Comparison of ENCODE assay signal across 18 cellular contexts in the genomic region with DNA sequence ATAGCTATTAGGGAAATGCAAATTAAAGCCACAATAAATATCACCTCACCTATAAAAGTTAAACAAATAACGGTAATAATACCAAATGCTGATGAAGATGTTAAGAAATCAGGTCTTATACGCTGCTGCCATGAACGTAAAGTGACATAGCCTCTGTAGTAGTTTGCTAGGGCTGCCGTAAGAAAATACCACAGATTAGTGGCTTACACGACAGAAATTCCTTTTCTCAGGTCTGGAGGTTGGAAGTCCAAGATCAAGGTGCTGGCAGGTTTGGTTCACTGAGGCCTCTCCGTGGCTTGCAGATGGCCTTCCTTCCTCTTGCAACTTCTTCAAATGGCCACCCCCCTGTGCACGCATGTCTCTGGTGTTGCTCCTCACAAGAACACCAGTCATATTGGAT. TPM values are rescaled to one million over a fixed set of nuclear protein-coding genes. Genes with fewer than 3 reads are reported as not detected.
DNase-seq lines count a peak whose midpoint lies in the region; ATAC-seq and TF ChIP-seq lines count a peak whose summit lies in the region.
"Had no signal": no experiment of that assay in that cellular context is flagged by ENCODE, and none has a peak within 500 bp of the region (broad histone marks: within the 10 kb centered on the region; RNA-seq: fewer than 3 reads in every experiment).

No MANE protein-coding gene starts in this region.

- intact Hi-C loops in lower leg skin (cut with DNase I; ENCODE audit: low total_unique reads), result no loop called here

- no peaks in the 10 kb centered on the region for H3K9me3 Mint-ChIP-seq in WTC11
- no peaks in the 10 kb centered on the region for H3K9me3 Mint-ChIP-seq in activated CD4-positive, alpha-beta memory T cell treated with anti-CD3 and anti-CD28 coated beads, Interleukin-2, amount 10 ng/mL, durations not matched to agents 7 days and 5 days
- H3K9me3 Mint-ChIP-seq: CD8-positive, alpha-beta memory T cell had no signal

- no peaks in the 10 kb centered on the region for H3K27me3 Mint-ChIP-seq in WTC11 (ENCODE audit: low read depth)
- no peaks in the 10 kb centered on the region for H3K27me3 Mint-ChIP-seq in activated CD4-positive, alpha-beta memory T cell treated with anti-CD3 and anti-CD28 coated beads, Interleukin-2, amount 10 ng/mL, durations not matched to agents 7 days and 5 days
- H3K27me3 Mint-ChIP-seq: CD8-positive, alpha-beta memory T cell had no signal

- TF ChIP-seq CTCF in HEK293 (tag by site-specific recombination; IDR thresholded peaks at IDR 0.05), result no peak
- no peak for TF ChIP-seq CTCF in WTC11 (IDR thresholded peaks at IDR 0.05)
- no peak for TF ChIP-seq CTCF in lower leg skin (IDR thresholded peaks at IDR 0.05)

- peak overlapping the region; percentile 36; the same call in 1 of the 2 replicates for H3K27ac Mint-ChIP-seq in WTC11
- H3K27ac Mint-ChIP-seq in activated CD4-positive, alpha-beta memory T cell treated with anti-CD3 and anti-CD28 coated beads, Interleukin-2, amount 10 ng/mL, durations not matched to agents 7 days and 5 days, result no peak overlapping the region
- H3K27ac Mint-ChIP-seq: CD4-positive, CD25-positive, alpha-beta regulatory T cell had no signal

- no peak overlapping the region for H3K4me2 ChIP-seq in trophoblast cell (ENCODE audit: low read length)

- no peak overlapping the region for H3K18ac ChIP-seq in trophoblast cell (ENCODE audit: low read length)

- no peak overlapping the region for H2BK5ac ChIP-seq in trophoblast cell (ENCODE audit: low read depth, low read length, poor library complexity)

- no CpG with 5 or more reads among the region's 7 CpGs for WGBS in trophoblast cell (ENCODE audit: extremely low coverage, insufficient coverage, insufficient read length)
- 81 to 85% methylated on average over 7 of the region's 7 CpGs for WGBS in lower leg skin, 2 donors

- no peak overlapping the region for H4K91ac ChIP-seq in trophoblast cell (ENCODE audit: low read depth, low read length)

- peaks cover 56 to 69% of the 10 kb centered on the region in 2 experiments for H3K36me3 ChIP-seq in HEK293 (ENCODE audit: control insufficient read depth in 2 of 2, insufficient read depth in 1 of 2, low read length in 2 of 2)
- H3K36me3 ChIP-seq in trophoblast cell (ENCODE audit: control insufficient read depth in 1 of 2, insufficient read depth in 2 of 2, low read length in 2 of 2), result peaks cover 0 to 4% of the 10 kb centered on the region in 2 experiments
- H3K36me3 ChIP-seq: BE2C had no signal

- DNase-seq in CMK (ENCODE audit: low read depth) (peak; percentile 17), WTC11 (ENCODE audit: low spot score) (no peak), trophoblast cell (peak; percentile 12 to 62), D341Med (ENCODE audit: low spot score) (no peak), Ammon's horn (ENCODE audit: low spot score) (no peak), lower leg skin (ENCODE audit: low spot score in 2 of 2) (no peak)
- DNase-seq in activated CD4-positive, alpha-beta memory T cell treated with anti-CD3 and anti-CD28 coated beads, Interleukin-2, amount 10 ng/mL, durations not matched to agents 7 days and 5 days, result no peak
- DNase-seq: BE2C; C1 segment of cervical spinal cord; Caco-2; CD4-positive, CD25-positive, alpha-beta regulatory T cell; CD8-positive, alpha-beta memory T cell; DMS153; DMS79; GDM1; GOT3; H7 had no signal

- no peaks in the 10 kb centered on the region for H3K9me3 ChIP-seq in HEK293 (ENCODE audit: control insufficient read depth, insufficient read depth, low read depth, low read length)
- H3K9me3 ChIP-seq in trophoblast cell (ENCODE audit: insufficient read depth, low read depth, low read length), result no peaks in the 10 kb centered on the region
- H3K9me3 ChIP-seq: BE2C, Caco-2 had no signal

- no peak for ATAC-seq in WTC11

- H3K79me1 ChIP-seq in trophoblast cell (ENCODE audit: low read length), result no peaks in the 10 kb centered on the region

- H4K8ac ChIP-seq in trophoblast cell (ENCODE audit: low read depth, low read length), result no peak overlapping the region

- H3K27ac ChIP-seq in HEK293 (ENCODE audit: extremely low read depth, low read depth, low read length) (no peak overlapping the region), trophoblast cell (ENCODE audit: low read depth, low read length) (no peak overlapping the region)

- no peaks in the 10 kb centered on the region for H3K79me2 ChIP-seq in trophoblast cell (ENCODE audit: control insufficient read depth, insufficient read depth, low read length, poor library complexity)

- H2AK5ac ChIP-seq in trophoblast cell (ENCODE audit: low read length), result no peak overlapping the region

- CTCF ChIA-PET in HEK293 (lab: Yijun Ruan, JAX) (interaction anchor here (1.1 kb wide), 1 partner anchor 54 kb away, joined by 5 read pairs; no protein-coding TSS in a partner anchor), WTC11 (lab: Charles Lee) (no interaction called here)
- CTCF ChIA-PET in activated CD4-positive, alpha-beta memory T cell treated with anti-CD3 and anti-CD28 coated beads, Interleukin-2, amount 10 ng/mL, durations not matched to agents 7 days and 5 days (lab: Charles Lee), result interaction anchor here (0.7 to 1.1 kb wide), 2 partner anchors 21 to 88 kb away, joined by 3 to 4 read pairs; no protein-coding TSS in a partner anchor

- H3K4me1 Mint-ChIP-seq in WTC11, result no peaks in the 10 kb centered on the region
- peaks cover 9% of the 10 kb centered on the region for H3K4me1 Mint-ChIP-seq in activated CD4-positive, alpha-beta memory T cell treated with anti-CD3 and anti-CD28 coated beads, Interleukin-2, amount 10 ng/mL, durations not matched to agents 7 days and 5 days

- no peak overlapping the region for H3K23ac ChIP-seq in trophoblast cell (ENCODE audit: low read length)

- H3K4me1 ChIP-seq in HEK293 (ENCODE audit: control insufficient read depth, insufficient read depth, low read length) (no peaks in the 10 kb centered on the region), trophoblast cell (ENCODE audit: control insufficient read depth in 1 of 2, insufficient read depth in 2 of 2, low read length in 2 of 2) (no peaks in the 10 kb centered on the region)
- H3K4me1 ChIP-seq: BE2C, Caco-2 had no signal

- H3K9ac ChIP-seq in trophoblast cell (ENCODE audit: low read length), result no peak overlapping the region

- H3K27me3 ChIP-seq in trophoblast cell (ENCODE audit: insufficient read depth, low read length), result no peaks in the 10 kb centered on the region

- no peak for TF ChIP-seq POLR2A in lower leg skin (IDR thresholded peaks at IDR 0.05)

- H3K14ac ChIP-seq in trophoblast cell (ENCODE audit: low read length), result no peak overlapping the region

- H2AFZ ChIP-seq in trophoblast cell (ENCODE audit: insufficient read depth, low read length, poor library complexity), result no peak overlapping the region

- H4K12ac ChIP-seq in trophoblast cell (ENCODE audit: low read depth, low read length), result no peak overlapping the region

- no peak overlapping the region for H3K4me3 Mint-ChIP-seq in WTC11
- no peak overlapping the region for H3K4me3 Mint-ChIP-seq in activated CD4-positive, alpha-beta memory T cell treated with anti-CD3 and anti-CD28 coated beads, Interleukin-2, amount 10 ng/mL, durations not matched to agents 7 days and 5 days
- H3K4me3 Mint-ChIP-seq: CD4-positive, CD25-positive, alpha-beta regulatory T cell; CD8-positive, alpha-beta memory T cell had no signal

- no peak overlapping the region for H2BK120ac ChIP-seq in trophoblast cell (ENCODE audit: insufficient read depth, low read length, poor library complexity)

- no peak overlapping the region for H3K4me3 ChIP-seq in HEK293 (ENCODE audit: low read depth, low read length)
- no peak overlapping the region for H3K4me3 ChIP-seq in trophoblast cell (ENCODE audit: low read depth, low read length)
- H3K4me3 ChIP-seq in lower leg skin (ENCODE audit: low read depth, poor library complexity, severe bottlenecking), result no peak overlapping the region

- no peak overlapping the region for H2BK12ac ChIP-seq in trophoblast cell (ENCODE audit: low read length)

- H3K36me3 Mint-ChIP-seq in WTC11, result peaks cover 22% of the 10 kb centered on the region
- peaks cover 16% of the 10 kb centered on the region for H3K36me3 Mint-ChIP-seq in activated CD4-positive, alpha-beta memory T cell treated with anti-CD3 and anti-CD28 coated beads, Interleukin-2, amount 10 ng/mL, durations not matched to agents 7 days and 5 days (ENCODE audit: low read depth)
- H3K36me3 Mint-ChIP-seq: CD4-positive, CD25-positive, alpha-beta regulatory T cell had no signal

- POLR2A ChIA-PET in HEK293 (lab: Yijun Ruan, JAX) (no interaction called here), WTC11 (lab: Charles Lee) (no interaction called here)
- POLR2A ChIA-PET in activated CD4-positive, alpha-beta memory T cell treated with anti-CD3 and anti-CD28 coated beads, Interleukin-2, amount 10 ng/mL, durations not matched to agents 7 days and 5 days (lab: Charles Lee), result no interaction called here

- no peak overlapping the region for H3K4ac ChIP-seq in trophoblast cell (ENCODE audit: low read depth, low read length)

TF ChIP-seq in WTC11, 78 proteins besides CTCF, POLR2A, EP300 and RAD21:
- no peak for TF ChIP-seq NFYB (CRISPR knock-in tag; conservative IDR thresholded peaks at IDR 0.05; ENCODE audit: low read depth)
- TF ChIP-seq TCF7 (CRISPR knock-in tag; IDR thresholded peaks at IDR 0.05; ENCODE audit: low read depth), result no peak
- TF ChIP-seq, protein P1, sequence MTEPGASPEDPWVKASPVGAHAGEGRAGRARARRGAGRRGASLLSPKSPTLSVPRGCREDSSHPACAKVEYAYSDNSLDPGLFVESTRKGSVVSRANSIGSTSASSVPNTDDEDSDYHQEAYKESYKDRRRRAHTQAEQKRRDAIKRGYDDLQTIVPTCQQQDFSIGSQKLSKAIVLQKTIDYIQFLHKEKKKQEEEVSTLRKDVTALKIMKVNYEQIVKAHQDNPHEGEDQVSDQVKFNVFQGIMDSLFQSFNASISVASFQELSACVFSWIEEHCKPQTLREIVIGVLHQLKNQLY (CRISPR knock-in tag; IDR thresholded peaks at IDR 0.05), result no peak
- TF ChIP-seq, protein P2, sequence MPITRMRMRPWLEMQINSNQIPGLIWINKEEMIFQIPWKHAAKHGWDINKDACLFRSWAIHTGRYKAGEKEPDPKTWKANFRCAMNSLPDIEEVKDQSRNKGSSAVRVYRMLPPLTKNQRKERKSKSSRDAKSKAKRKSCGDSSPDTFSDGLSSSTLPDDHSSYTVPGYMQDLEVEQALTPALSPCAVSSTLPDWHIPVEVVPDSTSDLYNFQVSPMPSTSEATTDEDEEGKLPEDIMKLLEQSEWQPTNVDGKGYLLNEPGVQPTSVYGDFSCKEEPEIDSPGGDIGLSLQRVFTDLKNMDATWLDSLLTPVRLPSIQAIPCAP (CRISPR knock-in tag; IDR thresholded peaks at IDR 0.05), result no peak

RNA-seq across cellular contexts. Expression of a gene that starts 22.0 kb away (rescaled TPM):
- total RNA-seq in WTC11 (2021) (1.6 to 1.9 TPM (median 1.6 TPM) in 3 replicates), lower leg skin (1 to 10 TPM; 2.0 to 2.5 (median 2.2) TPM)
- polyA plus RNA-seq in trophoblast cell (2013), result 1.7 and 1.8 TPM in 2 replicates
- under 1 TPM; 0.60 to 0.71 TPM for total RNA-seq in activated CD4-positive, alpha-beta memory T cell treated with anti-CD3 and anti-CD28 coated beads, Interleukin-2, amount 10 ng/mL, durations not matched to agents 7 days and 5 days
- total RNA-seq: CD4-positive, CD25-positive, alpha-beta regulatory T cell had no signal
- polyA plus RNA-seq: CD4-positive, CD25-positive, alpha-beta regulatory T cell had no signal

RNA-seq across cellular contexts. Expression of a gene that starts 27.3 kb away (rescaled TPM):
- total RNA-seq in WTC11 (2021) (396 to 411 TPM (median 409 TPM) in 3 replicates), lower leg skin (100 to 1,000 TPM; 544 to 987 (median 637) TPM)
- polyA plus RNA-seq in trophoblast cell (2013), result 213 and 218 TPM in 2 replicates
- 10 to 100 TPM; 38.4 to 46.4 TPM for total RNA-seq in activated CD4-positive, alpha-beta memory T cell treated with anti-CD3 and anti-CD28 coated beads, Interleukin-2, amount 10 ng/mL, durations not matched to agents 7 days and 5 days

Comparison
In these comparisons a context has a peak if more than half of its experiments do, and no peak if none do; other contexts are left out.
1. DNase-seq: peak in CMK (single experiment) and trophoblast cell (2 of 2); none in WTC11 (single experiment), D341Med (single experiment), Ammon's horn (single experiment), lower leg skin (0 of 2) and activated CD4-positive, alpha-beta memory T cell treated with anti-CD3 and anti-CD28 coated beads, Interleukin-2, amount 10 ng/mL, durations not matched to agents 7 days and 5 days (single experiment).